ENCODE assay signal across 17 cellular contexts in genomic region chr1:84260852-84261518, GRCh38. TPM values are rescaled to one million over a fixed set of nuclear protein-coding genes. Genes with fewer than 3 reads are reported as not detected.
A peak's percentile ranks its signal among the peaks of the same experiment; 100 is the strongest.
DNase-seq lines count a peak whose midpoint lies in the region; ATAC-seq and TF ChIP-seq lines count a peak whose summit lies in the region.
"Had no signal": no experiment of that assay in that cellular context is flagged by ENCODE, and none has a peak within 500 bp of the region (broad histone marks: within the 10 kb centered on the region; RNA-seq: fewer than 3 reads in every experiment).

No MANE protein-coding gene starts in this region.

- H3K9me3 Mint-ChIP-seq in progenitor cell of endocrine pancreas (ENCODE audit: low read depth) = peaks cover 16% of the 10 kb centered on the region
- no peaks in the 10 kb centered on the region for H3K9me3 Mint-ChIP-seq in chondrocyte (ENCODE audit: low read depth)

- H3K4me1 ChIP-seq in HCT116 (ENCODE audit: control insufficient read depth in 1 of 2, insufficient read depth in 2 of 2, low read length in 2 of 2) = peaks cover 9 to 15% of the 10 kb centered on the region in 2 experiments
- H3K4me1 ChIP-seq: BE2C, esophagus muscularis mucosa had no signal

- H3K27ac ChIP-seq in HCT116 (ENCODE audit: low read depth, low read length) (peak overlapping the region; percentile 31), VCaP (peak overlapping the region; percentile 45)
- H3K27ac ChIP-seq: esophagus muscularis mucosa had no signal

- POLR2A ChIA-PET in HCT116 (lab: Charles Lee) = interaction anchor here (0.8 kb wide), 1 partner anchor 14 kb away, joined by 3 read pairs; no protein-coding TSS in a partner anchor

- CTCF ChIA-PET in HCT116 (lab: Charles Lee) = no interaction called here

- no peaks in the 10 kb centered on the region for H3K9me3 ChIP-seq in HCT116 (ENCODE audit: control insufficient read depth in 1 of 2, insufficient read depth in 1 of 2, low read depth in 1 of 2, low read length in 2 of 2)
- no peaks in the 10 kb centered on the region for H3K9me3 ChIP-seq in T-helper 17 cell (ENCODE audit: control insufficient read depth, low read length, poor library complexity, severe bottlenecking)
- H3K9me3 ChIP-seq: BE2C, esophagus muscularis mucosa had no signal

- TF ChIP-seq RAD21 in HCT116 (IDR thresholded peaks at IDR 0.05; ENCODE audit: low read depth) = no peak

- no peak overlapping the region for H3K9ac ChIP-seq in HCT116 (ENCODE audit: low read length)

- RAD21 ChIA-PET in HCT116 (lab: Charles Lee; ENCODE audit: low non-redundant PET in 1 of 2, low total read pairs in 2 of 2, uncharacterized antibody in 2 of 2, unreplicated experiment in 2 of 2) = no interaction called here

- H3K27ac Mint-ChIP-seq in progenitor cell of endocrine pancreas (peak overlapping the region; percentile 59), chondrocyte (ENCODE audit: unreplicated experiment) (no peak overlapping the region), T-helper 17 cell (no peak overlapping the region)

- H3K36me3 Mint-ChIP-seq in progenitor cell of endocrine pancreas (ENCODE audit: insufficient read depth) (peaks cover 9% of the 10 kb centered on the region), chondrocyte (ENCODE audit: low read depth) (no peaks in the 10 kb centered on the region), T-helper 17 cell (ENCODE audit: low read depth) (no peaks in the 10 kb centered on the region)

- DNase-seq in HCT116 (ENCODE audit: low read depth, low spot score) (no peak), NCI-H2081 treated with DMSO at 0.1 percent for 48 hours (lab: John Stamatoyannopoulos, UW) (peak; percentile 93), progenitor cell of endocrine pancreas (ENCODE audit: low spot score, unreplicated experiment) (no peak), chondrocyte (ENCODE audit: low spot score) (no peak), epidermal melanocyte (ENCODE audit: insufficient read length, low spot score) (no peak), T-helper 17 cell (no peak)
- DNase-seq: activated CD4-positive, CD25-positive, alpha-beta regulatory T cell; BE2C; dermis blood vessel endothelial cell; islet precursor cell; NCI-H446 treated with DMSO at 0.1 percent for 48 hours; posterior cingulate gyrus; stimulated activated naive CD8-positive, alpha-beta T cell treated with anti-CD3 and anti-CD28 coated beads, Interleukin-15, Interleukin-2, amounts not matched to agents 100 U/mL and 50 U/mL, for 24 hours; SW 1271 had no signal

- TF ChIP-seq CTCF in HCT116 (IDR thresholded peaks at IDR 0.05 in 2 of 3, conservative IDR thresholded peaks at IDR 0.05 in 1 of 3; ENCODE audit: borderline replicate concordance in 1 of 3, insufficient read depth in 1 of 3, low read depth in 2 of 3, low read length in 2 of 3) (no peak), VCaP (conservative IDR thresholded peaks at IDR 0.05) (no peak), progenitor cell of endocrine pancreas (IDR thresholded peaks at IDR 0.05; ENCODE audit: unreplicated experiment) (no peak), chondrocyte (IDR thresholded peaks at IDR 0.05) (no peak)

- no peak overlapping the region for H3K4me3 ChIP-seq in HCT116 (replicated peaks in 1 of 2; ENCODE audit: low read depth in 1 of 2, low read length in 2 of 2)
- H3K4me3 ChIP-seq: esophagus muscularis mucosa had no signal

- H3K4me1 Mint-ChIP-seq in progenitor cell of endocrine pancreas (ENCODE audit: low read depth) (peaks cover 65% of the 10 kb centered on the region), chondrocyte (ENCODE audit: low read depth) (peaks cover 6% of the 10 kb centered on the region), T-helper 17 cell (no peaks in the 10 kb centered on the region)

- H3K27me3 ChIP-seq in HCT116 (ENCODE audit: insufficient read depth, low read length) = no peaks in the 10 kb centered on the region
- H3K27me3 ChIP-seq: BE2C, esophagus muscularis mucosa had no signal

- H3K79me2 ChIP-seq in HCT116 (ENCODE audit: insufficient read depth, low read length) = no peaks in the 10 kb centered on the region

- H3K36me3 ChIP-seq in HCT116 (ENCODE audit: control insufficient read depth in 1 of 2, insufficient read depth in 2 of 2, low read length in 2 of 2) = no peaks in the 10 kb centered on the region
- H3K36me3 ChIP-seq: BE2C, esophagus muscularis mucosa had no signal

- H3K9me2 ChIP-seq in HCT116 (ENCODE audit: insufficient read depth) = no peaks in the 10 kb centered on the region

- BruUV-seq in HCT116 (replicated peaks; lab: Mats Ljungman, UMichigan) = no TSS peak

- no peaks in the 10 kb centered on the region for H3K27me3 Mint-ChIP-seq in progenitor cell of endocrine pancreas
- no peaks in the 10 kb centered on the region for H3K27me3 Mint-ChIP-seq in chondrocyte (ENCODE audit: low read depth)
- H3K27me3 Mint-ChIP-seq in T-helper 17 cell = no peaks in the 10 kb centered on the region

- peak overlapping the region; percentile 60 for H2AFZ ChIP-seq in HCT116 (ENCODE audit: low read depth, low read length, poor library complexity, severe bottlenecking)

- no peaks in the 10 kb centered on the region for H4K20me1 ChIP-seq in HCT116 (ENCODE audit: insufficient read depth)

- intact Hi-C loops in HCT116 (cut with micrococcal nuclease) = no loop called here

- H3K4me3 Mint-ChIP-seq in progenitor cell of endocrine pancreas (ENCODE audit: low read depth) (no peak overlapping the region), chondrocyte (ENCODE audit: unreplicated experiment) (no peak overlapping the region), T-helper 17 cell (no peak overlapping the region)

- peak overlapping the region; percentile 20 for H3K4me2 ChIP-seq in HCT116 (ENCODE audit: low read length)

- ATAC-seq in HCT116 = peak; percentile 35; the same call in 1 of the 2 replicates
- no peak for ATAC-seq in T-helper 17 cell
- no peak for ATAC-seq in HG03039 (IDR thresholded peaks at IDR 0.05; ENCODE audit: unreplicated experiment)
- ATAC-seq: stimulated activated naive CD8-positive, alpha-beta T cell treated with anti-CD3 and anti-CD28 coated beads, Interleukin-15, Interleukin-2, amounts not matched to agents 100 U/mL and 50 U/mL, for 24 hours had no signal

- TF ChIP-seq POLR2A in HCT116 (IDR thresholded peaks at IDR 0.05; ENCODE audit: borderline replicate concordance, extremely low read depth, insufficient read depth, insufficient read length) = no peak

TF ChIP-seq in HCT116, 20 proteins besides CTCF, POLR2A, EP300 and RAD21:
- TF ChIP-seq JUND (IDR thresholded peaks at IDR 0.05) (no peak), MAX (IDR thresholded peaks at IDR 0.05) (no peak), SP1 (IDR thresholded peaks at IDR 0.05; ENCODE audit: low read depth) (no peak; the same call in 1 of the 2 replicates), CBX3 (IDR thresholded peaks at IDR 0.05; ENCODE audit: low read depth) (no peak), SRF (IDR thresholded peaks at IDR 0.05; ENCODE audit: low read depth) (no peak), REST (IDR thresholded peaks at IDR 0.05; ENCODE audit: low read depth) (no peak), YY1 (IDR thresholded peaks at IDR 0.05; ENCODE audit: extremely low read depth, insufficient replicate concordance, low read depth, low read length) (no peak), POLR2AphosphoS5 (IDR thresholded peaks at IDR 0.05; ENCODE audit: low read depth, low read length) (no peak)

RNA-seq across cellular contexts. Expression of gene SAMD13, which starts 40.5 kb away (rescaled TPM):
- total RNA-seq in HCT116 (2021; ENCODE audit: unreplicated experiment) (14.9 TPM), progenitor cell of endocrine pancreas (10.4 and 14.3 TPM in 2 replicates), chondrocyte (0.65 to 1.4 TPM (median 0.92 TPM) in 3 replicates), T-helper 17 cell (not detected)
- 4.8 and 7.6 TPM in 2 replicates for polyA plus RNA-seq in HCT116 (2012)
